Comparison of ENCODE assay signal across 8 cellular contexts in the genomic region with DNA sequence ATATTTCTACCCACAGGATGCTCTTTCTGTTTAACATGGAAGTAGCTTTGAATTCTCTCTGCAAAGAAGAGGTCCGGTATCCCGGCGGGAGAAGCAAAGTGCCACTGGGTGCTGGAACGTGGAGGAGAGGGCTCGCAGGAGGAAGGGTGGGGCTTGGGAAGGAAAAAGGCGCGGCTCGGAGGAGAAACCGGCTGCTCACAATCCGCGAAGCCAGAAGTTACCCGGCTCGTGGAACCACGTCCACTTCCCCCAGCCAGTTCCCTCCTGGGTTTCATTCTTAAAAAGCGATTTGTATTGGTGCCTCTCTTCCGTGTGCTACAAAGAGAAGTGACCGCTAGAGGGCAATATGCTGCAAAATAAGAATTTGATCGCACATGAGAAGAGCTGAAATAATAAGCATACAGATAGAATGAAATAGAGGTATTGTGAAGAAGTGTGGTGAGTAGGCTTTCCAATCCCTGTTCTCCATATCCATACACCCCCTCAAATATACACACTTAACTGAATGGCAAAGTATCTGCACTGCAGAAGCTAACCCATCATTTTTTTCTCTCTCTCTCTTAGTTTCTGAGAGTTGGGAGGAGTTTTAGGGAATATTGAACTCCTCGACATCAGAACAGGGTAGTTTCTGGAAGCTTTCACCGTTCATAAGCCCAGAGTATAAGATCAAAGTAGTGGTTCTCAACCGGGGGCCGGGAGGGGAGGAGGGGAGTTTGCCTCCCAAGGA. TPM values are rescaled to one million over a fixed set of nuclear protein-coding genes. Genes with fewer than 3 reads are reported as not detected.
DNase-seq lines count a peak whose midpoint lies in the region; ATAC-seq and TF ChIP-seq lines count a peak whose summit lies in the region.

No MANE protein-coding gene starts in this region.

- no peaks in the 10 kb centered on the region for H3K4me1 ChIP-seq in cardiac muscle cell (ENCODE audit: low read depth)
- no peaks in the 10 kb centered on the region for H3K4me1 ChIP-seq in ovary (ENCODE audit: insufficient read depth)
- H3K4me1 ChIP-seq in vagina, result no peaks in the 10 kb centered on the region

- intact Hi-C loops in ovary (cut with DNase I), result loop anchor here (2.0 to 10.0 kb wide), 6 partner anchors 172 to 488 kb away; a partner anchor contains a TSS
- intact Hi-C loops in vagina (cut with DNase I), result no loop called here

- peak overlapping the region; percentile 82 for H3K4me3 Mint-ChIP-seq in activated naive CD8-positive, alpha-beta T cell treated with anti-CD3 and anti-CD28 coated beads, Interleukin-2, amount 10 ng/mL, durations not matched to agents 7 days and 5 days

- H3K9me3 ChIP-seq in SK-N-MC (ENCODE audit: low read depth, low read length), result no peaks in the 10 kb centered on the region
- H3K9me3 ChIP-seq in cardiac muscle cell (ENCODE audit: low read depth), result no peaks in the 10 kb centered on the region
- no peaks in the 10 kb centered on the region for H3K9me3 ChIP-seq in ovary
- no peaks in the 10 kb centered on the region for H3K9me3 ChIP-seq in vagina

- no peaks in the 10 kb centered on the region for H3K9me3 Mint-ChIP-seq in activated naive CD8-positive, alpha-beta T cell treated with anti-CD3 and anti-CD28 coated beads, Interleukin-2, amount 10 ng/mL, durations not matched to agents 7 days and 5 days

- H3K27me3 ChIP-seq in cardiac muscle cell (peaks cover 15% of the 10 kb centered on the region), ovary (no peaks in the 10 kb centered on the region), vagina (no peaks in the 10 kb centered on the region)

- peaks cover 12% of the 10 kb centered on the region for H3K4me1 Mint-ChIP-seq in activated naive CD8-positive, alpha-beta T cell treated with anti-CD3 and anti-CD28 coated beads, Interleukin-2, amount 10 ng/mL, durations not matched to agents 7 days and 5 days

- H3K27ac ChIP-seq in SK-N-MC (peak overlapping the region; percentile 15), cardiac muscle cell (no peak overlapping the region), ovary (no peak overlapping the region), vagina (peak overlapping the region; percentile 0)

- H3K27me3 Mint-ChIP-seq in activated naive CD8-positive, alpha-beta T cell treated with anti-CD3 and anti-CD28 coated beads, Interleukin-2, amount 10 ng/mL, durations not matched to agents 7 days and 5 days, result peaks cover 15% of the 10 kb centered on the region

- DNase-seq in GM10266 (ENCODE audit: extremely low spot score) (peak; percentile 76), NB4 (ENCODE audit: low read depth) (peak; percentile 90), SK-N-MC (ENCODE audit: low read depth, low spot score) (peak; percentile 94), cardiac muscle cell (ENCODE audit: low read depth in 1 of 2, low spot score in 1 of 2) (peak; percentile 89 to 95), ovary (peak; percentile 54 to 73 (median 67)), vagina (ENCODE audit: extremely low spot score in 2 of 2) (no peak)
- DNase-seq in activated naive CD8-positive, alpha-beta T cell treated with anti-CD3 and anti-CD28 coated beads, Interleukin-2, amount 10 ng/mL, durations not matched to agents 7 days and 5 days, result peak; percentile 53

- TF ChIP-seq EP300 in ovary (IDR thresholded peaks at IDR 0.05), result no peak

- H3K36me3 ChIP-seq in SK-N-MC (ENCODE audit: insufficient read depth, low read length) (no peaks in the 10 kb centered on the region), cardiac muscle cell (no peaks in the 10 kb centered on the region), ovary (no peaks in the 10 kb centered on the region), vagina (no peaks in the 10 kb centered on the region)

- peak overlapping the region; percentile 58 for H3K9ac ChIP-seq in SK-N-MC (ENCODE audit: insufficient read length)

- ATAC-seq in HG02610 (IDR thresholded peaks at IDR 0.05; ENCODE audit: unreplicated experiment), result peak; percentile 88
- peak; percentile 94 for ATAC-seq in activated naive CD8-positive, alpha-beta T cell treated with anti-CD3 and anti-CD28 coated beads, Interleukin-2, amount 10 ng/mL, durations not matched to agents 7 days and 5 days (ENCODE audit: low read depth)

- TF ChIP-seq POLR2A in NB4 (IDR thresholded peaks at IDR 0.05; ENCODE audit: extremely low read depth, insufficient read length) (no peak), ovary (IDR thresholded peaks at IDR 0.05) (no peak), vagina (IDR thresholded peaks at IDR 0.05) (no peak)

- WGBS in ovary, 3 donors, result 2 to 3% (median 3%) methylated on average over 22 of the region's 22 CpGs

- H3K4me3 ChIP-seq in NB4 (ENCODE audit: low read depth, low read length) (peak overlapping the region; percentile 40), SK-N-MC (peak overlapping the region; percentile 72), cardiac muscle cell (peak overlapping the region; percentile 14), ovary (peak overlapping the region; percentile 59), vagina (peak overlapping the region; percentile 42 to 48)

- no peaks in the 10 kb centered on the region for H3K36me3 Mint-ChIP-seq in activated naive CD8-positive, alpha-beta T cell treated with anti-CD3 and anti-CD28 coated beads, Interleukin-2, amount 10 ng/mL, durations not matched to agents 7 days and 5 days

- POLR2A ChIA-PET in activated naive CD8-positive, alpha-beta T cell treated with anti-CD3 and anti-CD28 coated beads, Interleukin-2, amount 10 ng/mL, durations not matched to agents 7 days and 5 days (lab: Charles Lee), result interaction anchor here (1.4 kb wide), 1 partner anchor 180 kb away, joined by 3 read pairs; no protein-coding TSS in a partner anchor

- H3K27ac Mint-ChIP-seq in activated naive CD8-positive, alpha-beta T cell treated with anti-CD3 and anti-CD28 coated beads, Interleukin-2, amount 10 ng/mL, durations not matched to agents 7 days and 5 days, result peak overlapping the region; percentile 24

- peak; percentile 85 for TF ChIP-seq CTCF in GM10266 (IDR thresholded peaks at IDR 0.05; ENCODE audit: control insufficient read depth, insufficient read depth, low read depth, missing control alignments)
- peak; percentile 85 for TF ChIP-seq CTCF in NB4 (IDR thresholded peaks at IDR 0.05; ENCODE audit: low read depth, low read length)
- peak; percentile 78 for TF ChIP-seq CTCF in cardiac muscle cell (IDR thresholded peaks at IDR 0.05; ENCODE audit: low read depth, low read length)
- TF ChIP-seq CTCF in ovary (IDR thresholded peaks at IDR 0.05), result peak; percentile 37 to 75 (median 64)
- peak; percentile 68 to 94 (median 77) for TF ChIP-seq CTCF in vagina (IDR thresholded peaks at IDR 0.05)

RNA-seq across cellular contexts. Expression of a gene that starts 31.1 kb away (rescaled TPM):
- total RNA-seq in activated naive CD8-positive, alpha-beta T cell treated with anti-CD3 and anti-CD28 coated beads, Interleukin-2, amount 10 ng/mL, durations not matched to agents 7 days and 5 days, result not detected
- 5.2 and 5.8 TPM in 2 replicates for total RNA-seq in cardiac muscle cell
- polyA plus RNA-seq in cardiac muscle cell, result 1.7 and 2.0 TPM in 2 replicates
- total RNA-seq in ovary, result 1 to 10 TPM; 1.4 to 6.9 (median 2.6) TPM
- 1 to 10 TPM; 3.2 to 7.4 TPM for polyA plus RNA-seq in ovary
- 11.0 TPM for total RNA-seq in vagina

Comparison
In these comparisons a context has a peak if more than half of its experiments do, and no peak if none do; other contexts are left out.
1. DNase-seq: peak in GM10266 (single experiment), NB4 (single experiment), SK-N-MC (single experiment), activated naive CD8-positive, alpha-beta T cell treated with anti-CD3 and anti-CD28 coated beads, Interleukin-2, amount 10 ng/mL, durations not matched to agents 7 days and 5 days (single experiment), cardiac muscle cell (2 of 2) and ovary (5 of 5); none in vagina (0 of 2).
2. H3K4me3 ChIP-seq: peak in every context shown above with its lines; median percentile 72 in SK-N-MC; 59 in ovary; 45 in vagina; 40 in NB4; 14 in cardiac muscle cell.
3. H3K27ac ChIP-seq: peak in SK-N-MC (single experiment) and vagina (single experiment); none in cardiac muscle cell (single experiment) and ovary (0 of 2).
4. Peak in every context shown above with its lines, with median percentiles within 50 percentile points of each other: CTCF ChIP-seq.